In genomic region chr12:57606821-57607220, GRCh38 we compare ENCODE assay signal across 17 cellular contexts. TPM values are rescaled to one million over a fixed set of nuclear protein-coding genes. Genes with fewer than 3 reads are reported as not detected.
"Had no signal": no experiment of that assay in that cellular context is flagged by ENCODE, and none has a peak within 500 bp of the region (broad histone marks: within the 10 kb centered on the region; RNA-seq: fewer than 3 reads in every experiment).

No MANE protein-coding gene starts in this region.

- H3K9me3 ChIP-seq: psoas muscle, right lobe of liver, testis had no signal

- H3K27me3 ChIP-seq: brain microvascular endothelial cell, testis had no signal

- H3K36me3 ChIP-seq: brain microvascular endothelial cell, right lobe of liver had no signal

- ATAC-seq: left cardiac atrium; naive thymus-derived CD4-positive, alpha-beta T cell; psoas muscle; right lobe of liver had no signal

- H3K27ac ChIP-seq: brain microvascular endothelial cell, right lobe of liver, VCaP had no signal

- H3K27ac Mint-ChIP-seq: activated naive CD4-positive, alpha-beta T cell treated with anti-CD3 and anti-CD28 coated beads, Interleukin-2, amount 50 U/mL, for 24 hours; dendritic cell treated with granulocyte-macrophage colony-stimulating factor and Interleukin-4, amounts not matched to agents 40 ng/mL and 50 ng/mL, for 4 days; endodermal cell had no signal

- H3K9me3 Mint-ChIP-seq: activated naive CD4-positive, alpha-beta T cell treated with anti-CD3 and anti-CD28 coated beads, Interleukin-2, amount 50 U/mL, for 24 hours; dendritic cell treated with granulocyte-macrophage colony-stimulating factor and Interleukin-4, amounts not matched to agents 40 ng/mL and 50 ng/mL, for 4 days; endodermal cell; naive thymus-derived CD4-positive, alpha-beta T cell had no signal

- H3K4me3 ChIP-seq: right lobe of liver, testis had no signal

- H3K4me3 Mint-ChIP-seq: activated naive CD4-positive, alpha-beta T cell treated with anti-CD3 and anti-CD28 coated beads, Interleukin-2, amount 50 U/mL, for 24 hours; dendritic cell treated with granulocyte-macrophage colony-stimulating factor and Interleukin-4, amounts not matched to agents 40 ng/mL and 50 ng/mL, for 4 days; endodermal cell had no signal

- DNase-seq: activated CD4-positive, alpha-beta T cell treated with anti-CD3 and anti-CD28 coated beads for 4 hours; activated CD8-positive, alpha-beta memory T cell treated with anti-CD3 and anti-CD28 coated beads for 24 hours; amygdala; brain microvascular endothelial cell; cerebellar nuclear complex; endodermal cell; left cardiac atrium; naive thymus-derived CD4-positive, alpha-beta T cell; right lobe of liver; SIG-M5; stimulated activated naive CD4-positive, alpha-beta T cell treated with Interleukin-2 at 50 U/mL for 16 hours; testis had no signal

RNA-seq across cellular contexts. Expression of gene B4GALNT1, which starts 26.2 kb away (rescaled TPM):
- total RNA-seq: lung microvascular endothelial cell had no signal
